8 cellular contexts compared by ENCODE assay signal in genomic region chr11:34274712-34275398, GRCh38.
A peak's percentile ranks its signal among the peaks of the same experiment; 100 is the strongest.
DNase-seq lines count a peak whose midpoint lies in the region; ATAC-seq, FAIRE-seq and TF ChIP-seq lines count a peak whose summit lies in the region.

No MANE protein-coding gene starts in this region.

- no peaks in the 10 kb centered on the region for H3K27me3 Mint-ChIP-seq in T-helper 2 cell treated with Interferon-gamma antibody and Interleukin-4, amounts not matched to agents 5 μg/mL and 100 μg/mL, for 36 hours (ENCODE audit: low read depth)

- ATAC-seq in GM21786 (IDR thresholded peaks at IDR 0.05; ENCODE audit: unreplicated experiment) (no peak), GM21526 (IDR thresholded peaks at IDR 0.05; ENCODE audit: low FRiP score, unreplicated experiment) (no peak)

- no peak overlapping the region for H3K27ac Mint-ChIP-seq in T-helper 2 cell treated with Interferon-gamma antibody and Interleukin-4, amounts not matched to agents 5 μg/mL and 100 μg/mL, for 36 hours

- H3K36me3 Mint-ChIP-seq in T-helper 2 cell treated with Interferon-gamma antibody and Interleukin-4, amounts not matched to agents 5 μg/mL and 100 μg/mL, for 36 hours (ENCODE audit: low read depth) = no peaks in the 10 kb centered on the region

- no peaks in the 10 kb centered on the region for H3K9me3 Mint-ChIP-seq in T-helper 2 cell treated with Interferon-gamma antibody and Interleukin-4, amounts not matched to agents 5 μg/mL and 100 μg/mL, for 36 hours

- FAIRE-seq in small intestine (lab: Jason Lieb, UNC) = no peak

- WGBS in small intestine, 3 donors = 32 to 51% (median 39%) methylated on average over 11 of the region's 11 CpGs

- intact Hi-C loops in ascending aorta (cut with DNase I) = loop anchor here (2.0 to 5.0 kb wide), 6 partner anchors 22 to 223 kb away; partner anchors contain the start of genes ABTB2 and CAPRIN1

- H3K27ac ChIP-seq in ascending aorta (peak overlapping the region; percentile 76 to 80), small intestine (ENCODE audit: low read depth in 1 of 2, low read length in 1 of 2) (peak overlapping the region in 1 of 2 donors; percentile 80)

- H3K9me3 ChIP-seq in ascending aorta = no peaks in the 10 kb centered on the region
- H3K9me3 ChIP-seq in small intestine (ENCODE audit: control insufficient read depth, low read depth) = no peaks in the 10 kb centered on the region

- no peaks in the 10 kb centered on the region for H3K36me3 ChIP-seq in ascending aorta
- no peaks in the 10 kb centered on the region for H3K36me3 ChIP-seq in small intestine (ENCODE audit: control insufficient read depth in 2 of 2, insufficient read depth in 2 of 2, low read length in 2 of 2)

- DNase-seq in GOT3 (lab: John Stamatoyannopoulos, UW) = peak; percentile 48
- peak; percentile 71 to 97 for DNase-seq in ascending aorta (ENCODE audit: low spot score in 2 of 2)
- peak; percentile 67 for DNase-seq in hepatic stellate cell (ENCODE audit: low spot score)
- peak; percentile 81 for DNase-seq in small intestine
- no peak for DNase-seq in T-helper 2 cell treated with Interferon-gamma antibody and Interleukin-4, amounts not matched to agents 5 μg/mL and 100 μg/mL, for 36 hours (ENCODE audit: low spot score)
- no peak for DNase-seq in stimulated activated CD4-positive, alpha-beta T cell treated with anti-CD3 and anti-CD28 coated beads, Interleukin-4, amount 100 ng/mL, for 24 hours

- peaks cover 4 to 13% of the 10 kb centered on the region in 2 donors for H3K4me1 ChIP-seq in ascending aorta
- H3K4me1 ChIP-seq in small intestine (ENCODE audit: control insufficient read depth in 2 of 2, insufficient read depth in 1 of 2, low read depth in 1 of 2, low read length in 1 of 2) = peaks cover 4 to 5% of the 10 kb centered on the region in 2 donors

- no peak for TF ChIP-seq CTCF in ascending aorta (IDR thresholded peaks at IDR 0.05)

- H3K4me3 ChIP-seq in ascending aorta = no peak overlapping the region
- no peak overlapping the region for H3K4me3 ChIP-seq in small intestine (ENCODE audit: low read depth in 1 of 2, low read length in 2 of 2)

- H3K27me3 ChIP-seq in ascending aorta (no peaks in the 10 kb centered on the region), small intestine (ENCODE audit: control insufficient read depth in 2 of 2, insufficient read depth in 2 of 2, low read length in 2 of 2) (no peaks in the 10 kb centered on the region)

- H3K4me3 Mint-ChIP-seq in T-helper 2 cell treated with Interferon-gamma antibody and Interleukin-4, amounts not matched to agents 5 μg/mL and 100 μg/mL, for 36 hours = no peak overlapping the region

- no peaks in the 10 kb centered on the region for H3K4me1 Mint-ChIP-seq in T-helper 2 cell treated with Interferon-gamma antibody and Interleukin-4, amounts not matched to agents 5 μg/mL and 100 μg/mL, for 36 hours (ENCODE audit: low read depth)

Comparison
In these comparisons a context has a peak if more than half of its experiments do, and no peak if none do; other contexts are left out.
1. DNase-seq: peak in GOT3 (single experiment), ascending aorta (2 of 2), hepatic stellate cell (single experiment) and small intestine (single experiment); none in T-helper 2 cell treated with Interferon-gamma antibody and Interleukin-4, amounts not matched to agents 5 μg/mL and 100 μg/mL, for 36 hours (single experiment) and stimulated activated CD4-positive, alpha-beta T cell treated with anti-CD3 and anti-CD28 coated beads, Interleukin-4, amount 100 ng/mL, for 24 hours (single experiment).